1 cellular context compared by ENCODE assay signal in genomic region chr22:23750744-23751440, GRCh38.
TF ChIP-seq lines count a peak whose summit lies in the region.

ZNF70 (minus strand) TSS chr22:23751112; CDS start chr22:23745140, 5,972 bp downstream.

TF ChIP-seq in HEK293, 187 proteins besides CTCF, POLR2A, EP300 and RAD21 (continued from another document):
- peak; percentile 13; the same call in 1 of the 2 replicates for TF ChIP-seq ZBTB44 (tag by site-specific recombination; IDR thresholded peaks at IDR 0.05)
- TF ChIP-seq KLF10 (tag by site-specific recombination; IDR thresholded peaks at IDR 0.05): peak; percentile 42; the same call in 1 of the 2 replicates
- TF ChIP-seq ZNF146 (tag by site-specific recombination; IDR thresholded peaks at IDR 0.05): no peak
- TF ChIP-seq ZNF664 (tag by site-specific recombination; IDR thresholded peaks at IDR 0.05): no peak
- TF ChIP-seq ZNF302 (tag by site-specific recombination; IDR thresholded peaks at IDR 0.05; ENCODE audit: low read depth): no peak
- no peak for TF ChIP-seq INSM2 (tag by site-specific recombination; IDR thresholded peaks at IDR 0.05)
- TF ChIP-seq OVOL3 (tag by site-specific recombination; IDR thresholded peaks at IDR 0.05): no peak
- TF ChIP-seq ZNF501 (tag by site-specific recombination; IDR thresholded peaks at IDR 0.05): no peak
- TF ChIP-seq ZNF645 (tag by site-specific recombination; IDR thresholded peaks at IDR 0.05): no peak
- no peak for TF ChIP-seq ZNF626 (tag by site-specific recombination; IDR thresholded peaks at IDR 0.05)
- TF ChIP-seq BCL11A (tag by site-specific recombination; IDR thresholded peaks at IDR 0.05; ENCODE audit: low read depth): no peak
- TF ChIP-seq ZBTB26 (tag by site-specific recombination; optimal IDR thresholded peaks at IDR 0.05): peak; percentile 75
- no peak for TF ChIP-seq ZFP41 (tag by site-specific recombination; IDR thresholded peaks at IDR 0.05; ENCODE audit: borderline replicate concordance)
